ENCODE assay signal across 2 cellular contexts in genomic region chr10:113069595-113069994, GRCh38.
TF ChIP-seq lines count a peak whose summit lies in the region.

No MANE protein-coding gene starts in this region.

TF ChIP-seq in IMR-90, 13 proteins besides CTCF, POLR2A, EP300 and RAD21:
- TF ChIP-seq FOS (IDR thresholded peaks at IDR 0.05; ENCODE audit: low read depth, low read length) = no peak
- no peak for TF ChIP-seq RCOR1 (IDR thresholded peaks at IDR 0.05; ENCODE audit: insufficient replicate concordance, low read length)
- no peak for TF ChIP-seq RFX5 (IDR thresholded peaks at IDR 0.05; ENCODE audit: low read depth, low read length)
- TF ChIP-seq SMC3 (IDR thresholded peaks at IDR 0.05; ENCODE audit: low read depth, low read length) = 0 out of 2 replicates have a peak, but pooled peaks have one; percentile 3
- no peak for TF ChIP-seq CHD1 (IDR thresholded peaks at IDR 0.05; ENCODE audit: low read depth, low read length)
- 0 out of 2 replicates have a peak, but pooled peaks have one; percentile 5 for TF ChIP-seq CEBPB (IDR thresholded peaks at IDR 0.05; ENCODE audit: low read depth, low read length)
- peak; percentile 69 for TF ChIP-seq USF2 (IDR thresholded peaks at IDR 0.05; ENCODE audit: low read depth, low read length)

TF ChIP-seq in K562, 482 proteins besides CTCF, POLR2A, EP300 and RAD21:
- TF ChIP-seq CBFA2T3 (IDR thresholded peaks at IDR 0.05) (0 out of 2 replicates have a peak, but pooled peaks have one; percentile 18), ZBTB2 (IDR thresholded peaks at IDR 0.05) (no peak), DEAF1 (CRISPR knock-in tag; IDR thresholded peaks at IDR 0.05) (no peak)
